ENCODE assay signal across 9 cellular contexts in genomic region chr1:235304549-235305451, GRCh38. TPM values are rescaled to one million over a fixed set of nuclear protein-coding genes. Genes with fewer than 3 reads are reported as not detected.
DNase-seq lines count a peak whose midpoint lies in the region; ATAC-seq, FAIRE-seq and TF ChIP-seq lines count a peak whose summit lies in the region.
"Had no signal": no experiment of that assay in that cellular context is flagged by ENCODE, and none has a peak within 500 bp of the region (broad histone marks: within the 10 kb centered on the region; RNA-seq: fewer than 3 reads in every experiment).

No MANE protein-coding gene starts in this region.

- peaks cover 31% of the 10 kb centered on the region for H3K4me1 Mint-ChIP-seq in activated CD8-positive, alpha-beta memory T cell treated with anti-CD3 and anti-CD28 coated beads, Interleukin-2, amount 10 ng/mL, durations not matched to agents 7 days and 5 days
- H3K4me1 Mint-ChIP-seq in neural progenitor cell = no peaks in the 10 kb centered on the region

- DNase-seq in activated CD8-positive, alpha-beta memory T cell treated with anti-CD3 and anti-CD28 coated beads, Interleukin-2, amount 10 ng/mL, durations not matched to agents 7 days and 5 days = no peak
- DNase-seq in activated CD8-positive, alpha-beta memory T cell treated with anti-CD3 and anti-CD28 coated beads, Interleukin-2, amount 50 U/mL, for 48 hours = no peak
- DNase-seq in SK-N-MC (ENCODE audit: low read depth, low spot score) (no peak), small intestine (peak; percentile 27), neural progenitor cell (ENCODE audit: low spot score) (no peak), DMS153 (lab: John Stamatoyannopoulos, UW) (no peak), KG1 (lab: John Stamatoyannopoulos, UW) (no peak)
- DNase-seq: Caco-2 had no signal

- H3K4me1 ChIP-seq in ectodermal cell (ENCODE audit: control insufficient read depth, insufficient read depth, low read length) (no peaks in the 10 kb centered on the region), small intestine (ENCODE audit: control insufficient read depth in 2 of 2, insufficient read depth in 1 of 2, low read depth in 1 of 2, low read length in 1 of 2) (peaks cover 0 to 16% of the 10 kb centered on the region in 2 donors), neural progenitor cell (no peaks in the 10 kb centered on the region)
- H3K4me1 ChIP-seq: Caco-2 had no signal

- H4K20me1 ChIP-seq in neural progenitor cell (ENCODE audit: low read depth) = peaks cover 61% of the 10 kb centered on the region

- no peak overlapping the region for H2AFZ ChIP-seq in neural progenitor cell (replicated peaks)

- CTCF ChIA-PET in activated CD8-positive, alpha-beta memory T cell treated with anti-CD3 and anti-CD28 coated beads, Interleukin-2, amount 10 ng/mL, durations not matched to agents 7 days and 5 days (lab: Charles Lee) = interaction anchor here (1.2 to 2.1 kb wide), 2 partner anchors 9 to 21 kb away, joined by 4 to 5 read pairs; no protein-coding TSS in a partner anchor

- ATAC-seq in activated CD8-positive, alpha-beta memory T cell treated with anti-CD3 and anti-CD28 coated beads, Interleukin-2, amount 10 ng/mL, durations not matched to agents 7 days and 5 days = peak; percentile 77

- H3K27me3 ChIP-seq in ectodermal cell (ENCODE audit: control insufficient read depth, insufficient read depth, low read length, poor library complexity, severe bottlenecking) = no peaks in the 10 kb centered on the region
- H3K27me3 ChIP-seq in small intestine (ENCODE audit: control insufficient read depth in 2 of 2, insufficient read depth in 2 of 2, low read length in 2 of 2) = no peaks in the 10 kb centered on the region
- H3K27me3 ChIP-seq in neural progenitor cell = no peaks in the 10 kb centered on the region

- H3K9me3 ChIP-seq in SK-N-MC (ENCODE audit: low read depth, low read length) (no peaks in the 10 kb centered on the region), ectodermal cell (ENCODE audit: control insufficient read depth, low read length) (no peaks in the 10 kb centered on the region), small intestine (ENCODE audit: control insufficient read depth, low read depth) (no peaks in the 10 kb centered on the region), neural progenitor cell (ENCODE audit: low read depth) (no peaks in the 10 kb centered on the region)
- H3K9me3 ChIP-seq: Caco-2 had no signal

- H3K9ac ChIP-seq in SK-N-MC (ENCODE audit: insufficient read length) = no peak overlapping the region
- no peak overlapping the region for H3K9ac ChIP-seq in neural progenitor cell

- no peaks in the 10 kb centered on the region for H3F3A ChIP-seq in neural progenitor cell (ENCODE audit: low read depth)

- 87 to 93% methylated on average over 4 to 6 of the region's 6 CpGs for WGBS in ectodermal cell, 2 experiments
- WGBS in small intestine, 3 donors = 38 to 51% (median 39%) methylated on average over 6 of the region's 6 CpGs

- FAIRE-seq in small intestine (lab: Jason Lieb, UNC) = no peak

- H3K9me3 Mint-ChIP-seq in activated CD8-positive, alpha-beta memory T cell treated with anti-CD3 and anti-CD28 coated beads, Interleukin-2, amount 10 ng/mL, durations not matched to agents 7 days and 5 days (ENCODE audit: low read depth) = no peaks in the 10 kb centered on the region
- peaks cover 14% of the 10 kb centered on the region for H3K9me3 Mint-ChIP-seq in neural progenitor cell

- peaks cover 96% of the 10 kb centered on the region for H3K79me2 ChIP-seq in neural progenitor cell (ENCODE audit: low read depth)

- H3K27ac ChIP-seq in SK-N-MC (peak overlapping the region; percentile 7; the same call in 1 of the 2 replicates), ectodermal cell (ENCODE audit: insufficient read depth, low read depth, low read length, poor library complexity, severe bottlenecking) (peak overlapping the region; percentile 16), small intestine (ENCODE audit: low read depth in 1 of 2, low read length in 1 of 2) (peak overlapping the region; percentile 14 to 27), neural progenitor cell (no peak overlapping the region)

- peak overlapping the region; percentile 75 for H3K27ac Mint-ChIP-seq in activated CD8-positive, alpha-beta memory T cell treated with anti-CD3 and anti-CD28 coated beads, Interleukin-2, amount 10 ng/mL, durations not matched to agents 7 days and 5 days
- no peak overlapping the region for H3K27ac Mint-ChIP-seq in neural progenitor cell

- no peak for TF ChIP-seq CTCF in neural progenitor cell (IDR thresholded peaks at IDR 0.05)

- no peak overlapping the region for H3K4me3 ChIP-seq in SK-N-MC
- no peak overlapping the region for H3K4me3 ChIP-seq in ectodermal cell (ENCODE audit: insufficient read depth, low read depth, low read length)
- no peak overlapping the region for H3K4me3 ChIP-seq in small intestine (ENCODE audit: low read depth in 1 of 2, low read length in 2 of 2)
- no peak overlapping the region for H3K4me3 ChIP-seq in neural progenitor cell

- no peaks in the 10 kb centered on the region for H3K36me3 ChIP-seq in SK-N-MC (ENCODE audit: insufficient read depth, low read length)
- no peaks in the 10 kb centered on the region for H3K36me3 ChIP-seq in ectodermal cell (ENCODE audit: control insufficient read depth, insufficient read depth, low read length)
- H3K36me3 ChIP-seq in small intestine (ENCODE audit: control insufficient read depth in 2 of 2, insufficient read depth in 2 of 2, low read length in 2 of 2) = no peaks in the 10 kb centered on the region
- peaks cover 8% of the 10 kb centered on the region for H3K36me3 ChIP-seq in neural progenitor cell

- H3K36me3 Mint-ChIP-seq in activated CD8-positive, alpha-beta memory T cell treated with anti-CD3 and anti-CD28 coated beads, Interleukin-2, amount 10 ng/mL, durations not matched to agents 7 days and 5 days = peaks cover 12% of the 10 kb centered on the region
- H3K36me3 Mint-ChIP-seq in neural progenitor cell = peaks cover 20% of the 10 kb centered on the region

- no peak overlapping the region for H3K4me3 Mint-ChIP-seq in activated CD8-positive, alpha-beta memory T cell treated with anti-CD3 and anti-CD28 coated beads, Interleukin-2, amount 10 ng/mL, durations not matched to agents 7 days and 5 days
- no peak overlapping the region for H3K4me3 Mint-ChIP-seq in neural progenitor cell

- no peaks in the 10 kb centered on the region for H3K27me3 Mint-ChIP-seq in activated CD8-positive, alpha-beta memory T cell treated with anti-CD3 and anti-CD28 coated beads, Interleukin-2, amount 10 ng/mL, durations not matched to agents 7 days and 5 days
- H3K27me3 Mint-ChIP-seq in neural progenitor cell (ENCODE audit: insufficient read depth, low read depth) = no peaks in the 10 kb centered on the region

- H3K4me2 ChIP-seq in neural progenitor cell = no peak overlapping the region

RNA-seq across cellular contexts. Expression of gene ARID4B, which starts 23.2 kb away (rescaled TPM):
- 10 to 100 TPM; 43.3 to 61.0 TPM for total RNA-seq in activated CD8-positive, alpha-beta memory T cell treated with anti-CD3 and anti-CD28 coated beads, Interleukin-2, amount 10 ng/mL, durations not matched to agents 7 days and 5 days
- polyA plus RNA-seq in ectodermal cell (2013, experiment 1 of 4) = 46.3 TPM
- 48.0 TPM for polyA plus RNA-seq in ectodermal cell (2013, experiment 2 of 4)
- polyA plus RNA-seq in ectodermal cell (2013, experiment 3 of 4) = 41.4 TPM
- polyA plus RNA-seq in ectodermal cell (2013, experiment 4 of 4) = 49.9 TPM
- 10 to 100 TPM; 10.3 to 12.7 (median 12.5) TPM for polyA plus RNA-seq in small intestine
- total RNA-seq in neural progenitor cell (ENCODE audit: low replicate concordance) = 38.5 and 65.8 TPM in 2 replicates

RNA-seq across cellular contexts. Expression of gene GGPS1, which starts 23.6 kb away (rescaled TPM):
- total RNA-seq in activated CD8-positive, alpha-beta memory T cell treated with anti-CD3 and anti-CD28 coated beads, Interleukin-2, amount 10 ng/mL, durations not matched to agents 7 days and 5 days = 10 to 100 TPM; 22.7 to 23.9 TPM
- polyA plus RNA-seq in ectodermal cell (2013, experiment 1 of 4) = 58.2 TPM
- 68.1 TPM for polyA plus RNA-seq in ectodermal cell (2013, experiment 2 of 4)
- 45.5 TPM for polyA plus RNA-seq in ectodermal cell (2013, experiment 3 of 4)
- polyA plus RNA-seq in ectodermal cell (2013, experiment 4 of 4) = 57.3 TPM
- polyA plus RNA-seq in small intestine = 10 to 100 TPM; 19.7 to 23.8 (median 22.1) TPM
- total RNA-seq in neural progenitor cell (ENCODE audit: low replicate concordance) = 52.5 and 65.1 TPM in 2 replicates
